8 cellular contexts compared by ENCODE assay signal in the genomic region with DNA sequence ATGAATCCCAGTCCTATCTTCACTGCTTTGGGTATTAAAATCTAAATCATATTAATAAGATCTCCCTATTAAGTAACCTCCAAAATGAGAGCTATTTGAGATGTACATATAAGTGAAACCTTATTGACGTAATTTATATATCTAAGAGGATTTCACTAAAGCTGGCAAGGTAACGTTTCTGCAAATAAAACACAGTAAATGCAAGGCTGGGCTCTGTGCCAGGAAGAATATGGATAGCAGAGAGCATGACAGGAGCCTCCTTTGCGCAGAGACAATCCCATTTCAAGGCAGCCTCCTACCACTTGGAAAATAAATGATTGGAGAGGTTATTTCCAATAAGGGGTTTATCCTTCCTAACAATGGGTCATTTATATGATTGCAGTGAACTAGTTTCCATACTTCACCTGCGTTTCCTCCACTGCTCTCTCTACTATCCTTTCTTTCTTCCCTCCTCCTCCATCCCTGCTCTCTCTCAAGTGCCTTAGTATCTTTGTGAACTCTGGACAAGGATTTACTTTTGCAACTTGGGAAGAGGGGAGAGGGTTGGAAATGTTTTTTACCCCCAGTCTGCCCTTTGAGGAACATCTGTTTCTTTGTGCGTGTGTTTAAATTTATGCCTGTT. TPM values are rescaled to one million over a fixed set of nuclear protein-coding genes. Genes with fewer than 3 reads are reported as not detected.
A peak's percentile ranks its signal among the peaks of the same experiment; 100 is the strongest.
DNase-seq lines count a peak whose midpoint lies in the region; ATAC-seq and TF ChIP-seq lines count a peak whose summit lies in the region.

No MANE protein-coding gene starts in this region.

- H3K4me1 ChIP-seq in iPS-18a (ENCODE audit: control insufficient read depth, low read depth, low read length) = peaks cover 38% of the 10 kb centered on the region
- H3K4me1 ChIP-seq in tibial artery = peaks cover 0 to 48% (median 30%) of the 10 kb centered on the region in 4 donors

- intact Hi-C loops in tibial artery (cut with DNase I; ENCODE audit: low total_unique reads) = loop anchor here (5.0 kb wide), 1 partner anchor 37 kb away; no protein-coding TSS in a partner anchor

- H3K36me3 ChIP-seq in iPS-18a (ENCODE audit: control insufficient read depth, low read depth, low read length) (no peaks in the 10 kb centered on the region), tibial artery (no peaks in the 10 kb centered on the region)

- CTCF ChIA-PET in T-cell (lab: Charles Lee) = interaction anchor here (1.9 to 2.6 kb wide), 2 partner anchors 29 to 30 kb away, joined by 14 to 39 read pairs; no protein-coding TSS in a partner anchor

- no peak for DNase-seq in activated T-cell treated with anti-CD3 and anti-CD28 coated beads, Interleukin-2, amount 50 U/mL, for 4 hours
- DNase-seq in activated T-cell treated with anti-CD3 and anti-CD28 coated beads, Interleukin-2, amount 50 U/mL, for 1 hour = no peak
- DNase-seq in T-cell (no peak), tibial artery (no peak), ureter (ENCODE audit: low spot score) (no peak)

- POLR2A ChIA-PET in T-cell (lab: Charles Lee) = no interaction called here

- H3K27me3 ChIP-seq in iPS-18a (ENCODE audit: control insufficient read depth, insufficient read depth, low read length) (peaks cover 85% of the 10 kb centered on the region), tibial artery (no peaks in the 10 kb centered on the region)

- no peak overlapping the region for H3K9ac ChIP-seq in iPS-18a (ENCODE audit: low read length)

- H3K9me3 ChIP-seq in iPS-18a (ENCODE audit: control insufficient read depth, low read depth, low read length) (no peaks in the 10 kb centered on the region), tibial artery (no peaks in the 10 kb centered on the region)

- H3K27me3 Mint-ChIP-seq in activated T-cell treated with anti-CD3 and anti-CD28 coated beads, Interleukin-2, amount 50 U/mL, for 4 hours (ENCODE audit: low read depth) = peaks cover 12% of the 10 kb centered on the region
- H3K27me3 Mint-ChIP-seq in T-cell = peaks cover 0 to 7% of the 10 kb centered on the region in 2 donors

- H3K4me1 Mint-ChIP-seq in activated T-cell treated with anti-CD3 and anti-CD28 coated beads, Interleukin-2, amount 50 U/mL, for 4 hours (ENCODE audit: low read depth) = peaks cover 54% of the 10 kb centered on the region
- H3K4me1 Mint-ChIP-seq in T-cell = peaks cover 54 to 61% (median 54%) of the 10 kb centered on the region in 3 donors

- no peak for TF ChIP-seq CTCF in tibial artery (IDR thresholded peaks at IDR 0.05)

- no peak overlapping the region for H3K27ac ChIP-seq in iPS-18a (ENCODE audit: low read length)
- peak overlapping the region; percentile 99 for H3K27ac ChIP-seq in tibial artery

- peak overlapping the region; percentile 50 for H3K4me3 Mint-ChIP-seq in activated T-cell treated with anti-CD3 and anti-CD28 coated beads, Interleukin-2, amount 50 U/mL, for 4 hours
- peak overlapping the region; percentile 55 to 90 (median 82) for H3K4me3 Mint-ChIP-seq in T-cell

- no peaks in the 10 kb centered on the region for H3K36me3 Mint-ChIP-seq in activated T-cell treated with anti-CD3 and anti-CD28 coated beads, Interleukin-2, amount 50 U/mL, for 4 hours (ENCODE audit: insufficient read depth)
- no peaks in the 10 kb centered on the region for H3K36me3 Mint-ChIP-seq in T-cell

- H3K9me3 Mint-ChIP-seq in activated T-cell treated with anti-CD3 and anti-CD28 coated beads, Interleukin-2, amount 50 U/mL, for 4 hours = no peaks in the 10 kb centered on the region
- no peaks in the 10 kb centered on the region for H3K9me3 Mint-ChIP-seq in T-cell

- ATAC-seq in activated T-cell treated with anti-CD3 and anti-CD28 coated beads, Interleukin-2, amount 50 U/mL, for 4 hours = no peak
- ATAC-seq in T-cell (replicated peaks in 1 of 4) (no peak), HG02678 (IDR thresholded peaks at IDR 0.05; ENCODE audit: unreplicated experiment) (no peak), HG02840 (IDR thresholded peaks at IDR 0.05; ENCODE audit: low FRiP score, unreplicated experiment) (no peak)

- peak overlapping the region; percentile 54 for H3K4me3 ChIP-seq in iPS-18a (ENCODE audit: low read length)
- peak overlapping the region; percentile 88 to 95 for H3K4me3 ChIP-seq in tibial artery

- peak overlapping the region; percentile 97 to 99 for H3K27ac Mint-ChIP-seq in T-cell

RNA-seq across cellular contexts. Expression of gene NFIA, which starts 3.0 kb away (rescaled TPM):
- total RNA-seq in activated T-cell treated with anti-CD3 and anti-CD28 coated beads, Interleukin-2, amount 50 U/mL, for 4 hours = 1 to 10 TPM; 2.7 to 6.9 (median 5.8) TPM
- total RNA-seq in T-cell = 10 to 100 TPM in 1 of 5 donors, 1 to 10 TPM in 4; 5.1 to 10.1 (median 7.1) TPM
- total RNA-seq in ureter = 132 TPM

Comparison
In these comparisons a context has a peak if more than half of its experiments do, and no peak if none do; other contexts are left out.
1. RNA of gene NFIA, which starts 3.0 kb away (total RNA-seq): 132 TPM in ureter (single experiment); 5.1 to 10.1 TPM in T-cell and 2.7 to 6.9 TPM in activated T-cell treated with anti-CD3 and anti-CD28 coated beads, Interleukin-2, amount 50 U/mL, for 4 hours; every median in the first group is over 10 times any median in the second.